Comparison of ENCODE assay signal across 8 cellular contexts in genomic region chr16:15144781-15145417, GRCh38. TPM values are rescaled to one million over a fixed set of nuclear protein-coding genes. Genes with fewer than 3 reads are reported as not detected.
DNase-seq lines count a peak whose midpoint lies in the region; ATAC-seq, FAIRE-seq and TF ChIP-seq lines count a peak whose summit lies in the region.
"Not testable (repeated sequence)": the region's sequence is repeated elsewhere in the genome, so short reads cannot be mapped to it uniquely, and the experiment has no call there.

No MANE protein-coding gene starts in this region.

- not testable (repeated sequence) for H2AFZ ChIP-seq in endothelial cell of umbilical vein (ENCODE audit: low read depth, low read length)

- not testable (repeated sequence) for BruUV-seq in endothelial cell of umbilical vein (replicated peaks; lab: Mats Ljungman, UMichigan)

- H3K9ac ChIP-seq in endothelial cell of umbilical vein (replicated peaks; ENCODE audit: extremely low read depth, insufficient read depth, low read length): not testable (repeated sequence)

- CTCF ChIA-PET in endothelial cell of umbilical vein (lab: Charles Lee): not testable (repeated sequence)

- peak; percentile 2 for DNase-seq in AG08396 (ENCODE audit: low spot score)
- DNase-seq in MG63: peak; percentile 76
- not testable (repeated sequence) for DNase-seq in ascending aorta (ENCODE audit: low spot score in 2 of 2); endothelial cell of umbilical vein (ENCODE audit: low read depth, low spot score); left ventricle myocardium superior; suprapubic skin (ENCODE audit: low spot score in 2 of 2)
- peak in 1 of 2 donors; percentile 61 for DNase-seq in psoas muscle

- 80 to 91% methylated on average over 7 to 9 of the region's 20 CpGs for WGBS in mesodermal cell (ENCODE audit: insufficient coverage in 2 of 2), 2 experiments
- WGBS in psoas muscle, 3 donors: 20 to 35% (median 28%) methylated on average over 11 to 20 of the region's 20 CpGs
- WGBS in suprapubic skin: 35% methylated on average over 18 of the region's 20 CpGs

- FAIRE-seq in endothelial cell of umbilical vein (lab: Jason Lieb, UNC): peak; percentile 63

- H3K4me3 ChIP-seq in MG63 (peak overlapping the region; percentile 35), ascending aorta (peak overlapping the region; percentile 29 to 61), psoas muscle (peak overlapping the region; percentile 58), suprapubic skin (peak overlapping the region; percentile 31)
- H3K4me3 ChIP-seq in endothelial cell of umbilical vein (replicated peaks in 1 of 3; ENCODE audit: insufficient read depth in 1 of 3, low read depth in 1 of 3, low read length in 3 of 3); mesodermal cell (ENCODE audit: extremely low read depth, insufficient read depth, low read length, poor library complexity, severe bottlenecking): not testable (repeated sequence)

- peaks cover 21 to 67% of the 10 kb centered on the region in 2 donors for H3K4me1 ChIP-seq in ascending aorta
- H3K4me1 ChIP-seq in endothelial cell of umbilical vein (ENCODE audit: control insufficient read depth, extremely low read depth, insufficient read depth, low read length): not testable (repeated sequence)
- H3K4me1 ChIP-seq in mesodermal cell (ENCODE audit: control insufficient read depth, insufficient read depth, low read length, poor library complexity, severe bottlenecking): peaks cover 15% of the 10 kb centered on the region
- peaks cover 66% of the 10 kb centered on the region for H3K4me1 ChIP-seq in psoas muscle
- peaks cover 87% of the 10 kb centered on the region for H3K4me1 ChIP-seq in suprapubic skin

- H3K79me2 ChIP-seq in endothelial cell of umbilical vein (ENCODE audit: control insufficient read depth, insufficient read depth, low read length): peaks cover 21% of the 10 kb centered on the region

- peak overlapping the region; percentile 93 to 98 for H3K27ac ChIP-seq in ascending aorta
- peak overlapping the region; percentile 50 for H3K27ac ChIP-seq in endothelial cell of umbilical vein (ENCODE audit: insufficient read depth, low read depth, low read length)
- peak overlapping the region; percentile 89 for H3K27ac ChIP-seq in mesodermal cell (ENCODE audit: low read depth, low read length, severe bottlenecking)
- peak overlapping the region; percentile 93 for H3K27ac ChIP-seq in psoas muscle
- H3K27ac ChIP-seq in suprapubic skin: peak overlapping the region; percentile 78

- not testable (repeated sequence) for H4K20me1 ChIP-seq in endothelial cell of umbilical vein (replicated peaks; ENCODE audit: control insufficient read depth, extremely low read depth, insufficient read depth, low read length)

- H3K4me2 ChIP-seq in endothelial cell of umbilical vein (ENCODE audit: insufficient read depth, low read length): peak overlapping the region; percentile 42

- H3K27me3 ChIP-seq in MG63; ascending aorta; endothelial cell of umbilical vein (ENCODE audit: control insufficient read depth in 2 of 2, insufficient read depth in 2 of 2, low read length in 2 of 2); psoas muscle (ENCODE audit: insufficient read depth in 3 of 3, low read length in 2 of 3); suprapubic skin: not testable (repeated sequence)

- intact Hi-C loops in ascending aorta (cut with DNase I): loop anchor here (10.0 kb wide), 1 partner anchor 50 kb away; the partner anchor contains the start of gene RRN3
- intact Hi-C loops in endothelial cell of umbilical vein (cut with micrococcal nuclease); left ventricle myocardium superior (cut with micrococcal nuclease); psoas muscle (cut with DNase I): not testable (repeated sequence)

- H3K36me3 ChIP-seq in MG63: peaks cover 14% of the 10 kb centered on the region
- not testable (repeated sequence) for H3K36me3 ChIP-seq in ascending aorta; endothelial cell of umbilical vein (ENCODE audit: control insufficient read depth in 2 of 2, extremely low read depth in 1 of 2, insufficient read depth in 2 of 2, low read length in 2 of 2); mesodermal cell (ENCODE audit: control insufficient read depth, insufficient read depth, low read length); psoas muscle (ENCODE audit: insufficient read depth in 1 of 2, low read depth in 1 of 2); suprapubic skin

- not testable (repeated sequence) for H3K9me1 ChIP-seq in endothelial cell of umbilical vein (replicated peaks; ENCODE audit: control insufficient read depth, extremely low read depth, insufficient read depth, low read length)

- TF ChIP-seq POLR2A in endothelial cell of umbilical vein (IDR thresholded peaks at IDR 0.05; ENCODE audit: low read depth, low read length); suprapubic skin (IDR thresholded peaks at IDR 0.05): not testable (repeated sequence)

- POLR2A ChIA-PET in endothelial cell of umbilical vein (lab: Charles Lee): not testable (repeated sequence)

- H3K9me3 ChIP-seq in MG63; ascending aorta; endothelial cell of umbilical vein (replicated peaks; ENCODE audit: control insufficient read depth, insufficient read depth, low read length); mesodermal cell (ENCODE audit: control insufficient read depth, low read length); psoas muscle; suprapubic skin: not testable (repeated sequence)

- dilution Hi-C loops in endothelial cell of umbilical vein (cut with MboI; ENCODE audit: extremely low pct_ligation_motif_present, low sequenced_read_pairs): not testable (repeated sequence)

- TF ChIP-seq EP300 in suprapubic skin (IDR thresholded peaks at IDR 0.05): not testable (repeated sequence)

- ATAC-seq in left ventricle myocardium superior (peak; percentile 31), psoas muscle (peak; percentile 49 to 55 (median 54))

- TF ChIP-seq CTCF in ascending aorta (IDR thresholded peaks at IDR 0.05) (peak in 2 of 3 experiments; percentile 17 to 19), psoas muscle (IDR thresholded peaks at IDR 0.05) (peak; percentile 8)
- TF ChIP-seq CTCF in endothelial cell of umbilical vein (IDR thresholded peaks at IDR 0.05; ENCODE audit: extremely low read depth in 1 of 2, insufficient read depth in 1 of 2, low read depth in 1 of 2, low read length in 2 of 2); suprapubic skin (IDR thresholded peaks at IDR 0.05): not testable (repeated sequence)

RNA-seq across cellular contexts. Expression of gene RRN3, which starts 50.8 kb away (rescaled TPM):
- total RNA-seq in MG63 (2014; rRNA removed; shearing (Covaris generic); ENCODE audit: low replicate concordance): 47.8 and 61.3 TPM in 2 replicates
- 4.8 TPM for total RNA-seq in ascending aorta
- 22.7 and 26.5 TPM in 2 replicates for total RNA-seq in endothelial cell of umbilical vein
- polyA plus RNA-seq in endothelial cell of umbilical vein: 12.3 and 15.1 TPM in 2 replicates
- polyA plus RNA-seq in endothelial cell of umbilical vein (2011; cell fraction: cytosol; rRNA removed): 17.0 and 17.4 TPM in 2 replicates
- polyA plus RNA-seq in endothelial cell of umbilical vein (2011; cell fraction: nucleus; rRNA removed): 30.3 and 33.3 TPM in 2 replicates
- polyA plus RNA-seq in endothelial cell of umbilical vein (2012): 28.0 and 30.8 TPM in 2 replicates
- 34.4 and 36.9 TPM in 2 replicates for polyA minus RNA-seq in endothelial cell of umbilical vein
- polyA minus RNA-seq in endothelial cell of umbilical vein (2011; cell fraction: cytosol; rRNA and poly(A)+ RNA removed): 24.3 TPM
- polyA minus RNA-seq in endothelial cell of umbilical vein (2011; cell fraction: nucleus; rRNA and poly(A)+ RNA removed): 14.8 and 23.0 TPM in 2 replicates
- total RNA-seq in left ventricle myocardium superior: 25.8 TPM
- polyA plus RNA-seq in mesodermal cell (2013, experiment 1 of 2): 15.7 TPM
- 15.5 TPM for polyA plus RNA-seq in mesodermal cell (2013, experiment 2 of 2)
- total RNA-seq in psoas muscle: 10 to 100 TPM; 30.8 to 54.9 (median 54.4) TPM
- polyA plus RNA-seq in psoas muscle: 10 to 100 TPM; 19.9 to 49.5 (median 22.4) TPM
- total RNA-seq in suprapubic skin: 10 to 100 TPM; 20.0 to 30.1 (median 23.5) TPM
